In the genomic region with DNA sequence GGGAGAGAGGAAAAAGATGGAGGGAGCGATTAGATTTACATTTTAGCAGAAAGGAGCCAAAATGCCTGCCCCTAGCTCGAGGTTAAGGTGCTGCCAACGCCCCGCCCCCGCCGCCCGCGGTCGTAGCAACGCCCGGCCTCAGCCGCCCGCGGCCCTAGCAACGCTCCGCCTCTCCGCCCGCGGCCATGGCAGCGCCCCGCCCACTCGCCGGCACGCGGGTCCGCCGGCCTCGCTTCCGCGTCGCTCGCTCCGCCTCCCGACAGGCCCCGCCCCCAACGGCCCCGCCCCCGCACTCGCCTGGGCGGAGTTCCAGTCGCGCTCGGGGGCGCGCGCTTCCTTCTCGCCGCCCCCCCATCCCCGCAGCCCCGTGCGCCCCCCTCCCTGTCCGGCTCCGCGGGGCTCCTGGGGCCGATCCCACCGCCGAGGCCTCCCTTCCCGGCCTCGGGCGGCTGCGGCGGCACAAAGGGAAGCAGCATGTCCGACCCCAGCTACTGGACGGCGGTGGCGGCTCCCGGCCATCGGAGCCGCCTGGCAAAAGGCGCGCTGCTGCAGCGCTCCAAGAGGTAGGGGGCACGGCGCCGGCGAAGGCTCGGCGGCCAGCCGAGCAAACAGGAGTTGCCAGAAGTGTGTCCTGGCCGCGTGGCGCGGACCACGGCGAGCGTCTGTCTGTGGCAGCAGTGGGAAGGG, we compare ENCODE assay signal across 8 cellular contexts. TPM values are rescaled to one million over a fixed set of nuclear protein-coding genes. Genes with fewer than 3 reads are reported as not detected.
DNase-seq lines count a peak whose midpoint lies in the region; ATAC-seq and TF ChIP-seq lines count a peak whose summit lies in the region.

No MANE protein-coding gene starts in this region.

- intact Hi-C loops in lower leg skin (cut with DNase I; ENCODE audit: low total_unique reads) = loop anchor here (10.0 kb wide), 1 partner anchor 47 kb away; no protein-coding TSS in a partner anchor

- no peak for TF ChIP-seq CTCF in AG09319 (IDR thresholded peaks at IDR 0.05; ENCODE audit: low read depth, low read length)
- TF ChIP-seq CTCF in lower leg skin (IDR thresholded peaks at IDR 0.05) = no peak

- DNase-seq in AG09319 (ENCODE audit: extremely low read depth, low read depth) (peak; percentile 34), NCI-H748 (lab: John Stamatoyannopoulos, UW; ENCODE audit: unreplicated experiment) (peak; percentile 82), dermis microvascular lymphatic vessel endothelial cell (ENCODE audit: low read depth in 2 of 2) (peak; percentile 60 to 89), lower leg skin (ENCODE audit: low spot score in 2 of 2) (peak; percentile 68 to 96)
- DNase-seq in activated CD4-positive, alpha-beta T cell treated with anti-CD3 and anti-CD28 coated beads, Interleukin-2, amount 50 U/mL, for 4 hours = peak; percentile 92
- peak; percentile 94 for DNase-seq in stimulated activated CD4-positive, alpha-beta T cell treated with anti-CD3 and anti-CD28 coated beads, Interleukin-4, amount 100 ng/mL, for 1 hour

- no peak for TF ChIP-seq POLR2A in lower leg skin (IDR thresholded peaks at IDR 0.05)

- 0 to 1% methylated on average over 18 to 48 of the region's 86 CpGs for WGBS in lower leg skin, 2 donors

- peak overlapping the region; percentile 45 for H3K4me3 ChIP-seq in lower leg skin (ENCODE audit: low read depth, poor library complexity, severe bottlenecking)

- ATAC-seq in GM19043 (IDR thresholded peaks at IDR 0.05; ENCODE audit: low read depth, unreplicated experiment) (peak; percentile 84), HG03442 (IDR thresholded peaks at IDR 0.05; ENCODE audit: unreplicated experiment) (peak; percentile 85)

RNA-seq across cellular contexts. Expression of a gene that starts 20.3 kb away (rescaled TPM):
- total RNA-seq in dermis microvascular lymphatic vessel endothelial cell (1.2 and 2.9 TPM in 2 replicates), lower leg skin (10 to 100 TPM; 12.9 to 19.8 (median 17.0) TPM)

RNA-seq across cellular contexts. Expression of a gene that starts 31.1 kb away (rescaled TPM):
- total RNA-seq in dermis microvascular lymphatic vessel endothelial cell = 0.13 TPM in 2 replicates
- total RNA-seq in lower leg skin = under 1 TPM in 2 of 4 donors, not detected in 2; 0.34 to 0.58 TPM

RNA-seq across cellular contexts. Expression of a gene that starts 35.1 kb away (rescaled TPM):
- total RNA-seq in dermis microvascular lymphatic vessel endothelial cell = 0.90 and 3.3 TPM in 2 replicates
- 10 to 100 TPM in 3 of 4 donors, 1 to 10 TPM in 1; 8.3 to 39.4 (median 32.2) TPM for total RNA-seq in lower leg skin

RNA-seq across cellular contexts. Expression of a gene that starts 55.8 kb away (rescaled TPM):
- total RNA-seq in dermis microvascular lymphatic vessel endothelial cell (4.5 and 6.1 TPM in 2 replicates), lower leg skin (100 to 1,000 TPM in 2 of 4 donors, 10 to 100 TPM in 2; 39.1 to 214 (median 98.3) TPM)

Comparison
In these comparisons a context has a peak if more than half of its experiments do, and no peak if none do; other contexts are left out.
1. Peak in every context shown above with its lines: DNase-seq, ATAC-seq and H3K4me3 ChIP-seq.
2. DNase-seq: peak in every context shown above with its lines; median percentile 94 in stimulated activated CD4-positive, alpha-beta T cell treated with anti-CD3 and anti-CD28 coated beads, Interleukin-4, amount 100 ng/mL, for 1 hour; 92 in activated CD4-positive, alpha-beta T cell treated with anti-CD3 and anti-CD28 coated beads, Interleukin-2, amount 50 U/mL, for 4 hours; 82 in NCI-H748; 82 in lower leg skin; 74 in dermis microvascular lymphatic vessel endothelial cell; 34 in AG09319.